Comparison of ENCODE assay signal across 1 cellular context in the genomic region with DNA sequence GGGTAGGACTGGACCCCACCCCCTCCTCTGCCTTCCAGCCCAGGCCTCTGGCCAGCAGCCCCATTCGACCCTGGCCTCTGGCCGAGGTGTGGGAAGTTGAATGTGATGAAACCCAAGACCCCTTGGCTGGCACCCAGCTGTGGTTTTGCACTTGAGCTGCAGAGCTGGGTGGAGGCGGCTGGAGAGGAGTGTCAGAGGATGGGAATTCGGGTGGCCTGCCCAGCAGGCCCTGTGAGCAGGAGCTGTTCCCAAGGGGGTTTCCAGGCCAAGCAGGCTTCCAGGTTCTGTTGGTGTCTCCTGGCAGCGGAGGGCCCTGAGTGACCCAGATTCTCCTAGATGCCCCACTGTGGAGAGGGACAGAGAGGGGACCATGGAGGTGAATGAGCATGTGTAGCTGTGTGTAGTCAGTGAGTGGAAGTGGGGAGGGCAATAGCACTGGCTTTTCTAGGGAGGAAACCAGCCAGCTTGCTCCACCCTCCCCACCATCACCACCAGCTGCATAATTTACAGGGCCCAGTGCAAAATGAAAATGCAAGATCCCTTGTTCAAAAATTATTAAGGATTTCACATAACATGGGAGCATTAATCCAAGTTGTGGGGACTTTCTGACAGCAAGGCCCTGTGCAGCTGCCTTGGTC.
TF ChIP-seq lines count a peak whose summit lies in the region.

No MANE protein-coding gene starts in this region.

TF ChIP-seq in HepG2, 621 proteins besides CTCF, POLR2A, EP300 and RAD21 (continued from another document):
- TF ChIP-seq, protein P1, sequence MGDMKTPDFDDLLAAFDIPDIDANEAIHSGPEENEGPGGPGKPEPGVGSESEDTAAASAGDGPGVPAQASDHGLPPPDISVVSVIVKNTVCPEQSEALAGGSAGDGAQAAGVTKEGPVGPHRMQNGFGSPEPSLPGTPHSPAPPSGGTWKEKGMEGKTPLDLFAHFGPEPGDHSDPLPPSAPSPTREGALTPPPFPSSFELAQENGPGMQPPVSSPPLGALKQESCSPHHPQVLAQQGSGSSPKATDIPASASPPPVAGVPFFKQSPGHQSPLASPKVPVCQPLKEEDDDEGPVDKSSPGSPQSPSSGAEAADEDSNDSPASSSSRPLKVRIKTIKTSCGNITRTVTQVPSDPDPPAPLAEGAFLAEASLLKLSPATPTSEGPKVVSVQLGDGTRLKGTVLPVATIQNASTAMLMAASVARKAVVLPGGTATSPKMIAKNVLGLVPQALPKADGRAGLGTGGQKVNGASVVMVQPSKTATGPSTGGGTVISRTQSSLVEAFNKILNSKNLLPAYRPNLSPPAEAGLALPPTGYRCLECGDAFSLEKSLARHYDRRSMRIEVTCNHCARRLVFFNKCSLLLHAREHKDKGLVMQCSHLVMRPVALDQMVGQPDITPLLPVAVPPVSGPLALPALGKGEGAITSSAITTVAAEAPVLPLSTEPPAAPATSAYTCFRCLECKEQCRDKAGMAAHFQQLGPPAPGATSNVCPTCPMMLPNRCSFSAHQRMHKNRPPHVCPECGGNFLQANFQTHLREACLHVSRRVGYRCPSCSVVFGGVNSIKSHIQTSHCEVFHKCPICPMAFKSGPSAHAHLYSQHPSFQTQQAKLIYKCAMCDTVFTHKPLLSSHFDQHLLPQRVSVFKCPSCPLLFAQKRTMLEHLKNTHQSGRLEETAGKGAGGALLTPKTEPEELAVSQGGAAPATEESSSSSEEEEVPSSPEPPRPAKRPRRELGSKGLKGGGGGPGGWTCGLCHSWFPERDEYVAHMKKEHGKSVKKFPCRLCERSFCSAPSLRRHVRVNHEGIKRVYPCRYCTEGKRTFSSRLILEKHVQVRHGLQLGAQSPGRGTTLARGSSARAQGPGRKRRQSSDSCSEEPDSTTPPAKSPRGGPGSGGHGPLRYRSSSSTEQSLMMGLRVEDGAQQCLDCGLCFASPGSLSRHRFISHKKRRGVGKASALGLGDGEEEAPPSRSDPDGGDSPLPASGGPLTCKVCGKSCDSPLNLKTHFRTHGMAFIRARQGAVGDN (CRISPR knock-in tag; IDR thresholded peaks at IDR 0.05): peak; percentile 35; the same call in 1 of the 2 replicates
TF ChIP-seq in HepG2: peak in this region for 3.
